ENCODE assay signal across 1 cellular context in the genomic region with DNA sequence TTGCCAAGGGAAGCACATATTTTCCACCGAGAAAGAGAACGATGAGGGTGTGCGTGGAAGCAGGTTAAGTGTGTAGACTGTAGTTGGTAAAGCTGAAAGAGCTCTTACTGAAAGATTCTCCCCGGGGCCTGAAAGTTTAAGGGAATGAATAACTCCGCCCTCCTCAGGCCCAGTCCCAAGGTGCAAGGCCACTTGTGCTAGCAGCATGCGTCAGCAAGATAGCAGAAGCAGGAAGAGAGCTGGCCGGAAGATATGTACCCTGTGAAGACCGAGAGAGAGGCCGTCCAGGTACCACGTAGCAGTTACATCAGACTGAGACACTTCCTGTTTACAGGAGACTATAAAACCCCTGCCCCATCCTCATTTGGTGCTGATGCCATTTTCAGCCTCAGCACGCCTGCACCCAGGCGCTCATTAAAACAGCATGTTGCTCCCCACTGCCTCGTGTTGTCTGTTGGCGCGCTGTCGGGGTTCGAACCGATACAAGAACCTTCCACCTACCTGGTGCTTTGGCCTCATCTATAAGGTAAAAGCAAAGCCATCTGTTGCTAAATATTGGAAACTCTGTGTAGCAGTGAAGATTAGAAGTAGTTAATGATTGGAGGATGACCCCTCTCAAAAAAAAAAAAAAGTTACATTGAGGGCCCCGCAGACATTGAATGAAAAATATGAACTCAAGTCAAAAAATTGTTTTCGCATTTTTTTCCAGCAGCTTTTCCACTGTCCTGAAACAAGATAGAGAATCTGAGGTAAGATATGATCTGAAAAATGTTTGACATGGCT.
TF ChIP-seq lines count a peak whose summit lies in the region.

No MANE protein-coding gene starts in this region.

TF ChIP-seq in K562, 482 proteins besides CTCF, POLR2A, EP300 and RAD21 (continued from another document and continues in another):
- TF ChIP-seq FOXP4 (CRISPR knock-in tag; IDR thresholded peaks at IDR 0.05; ENCODE audit: borderline replicate concordance) (peak; percentile 92; the same call in 1 of the 2 replicates), PHTF2 (CRISPR knock-in tag; IDR thresholded peaks at IDR 0.05) (no peak), NCOA2 (IDR thresholded peaks at IDR 0.05; ENCODE audit: partially characterized antibody in 2 of 2) (no peak), PCBP2 (IDR thresholded peaks at IDR 0.05; ENCODE audit: low read depth, low read length, poor library complexity, severe bottlenecking) (no peak), HMGXB4 (CRISPR knock-in tag; IDR thresholded peaks at IDR 0.05) (0 out of 2 replicates have a peak, but pooled peaks have one; percentile 41), HINFP (tag; conservative IDR thresholded peaks at IDR 0.05; ENCODE audit: low read depth) (no peak), HMGN3 (IDR thresholded peaks at IDR 0.05; ENCODE audit: borderline replicate concordance, extremely low read depth, insufficient read length, low read depth, low read length) (no peak), NFATC3 (IDR thresholded peaks at IDR 0.05) (0 out of 2 replicates have a peak, but pooled peaks have one; percentile 26), GTF2F1 (IDR thresholded peaks at IDR 0.05; ENCODE audit: low read depth, low read length) (peak; percentile 93), ELK1 (CRISPR knock-in tag; IDR thresholded peaks at IDR 0.05) (no peak), PCBP1 (IDR thresholded peaks at IDR 0.05; ENCODE audit: low read depth, low read length, poor library complexity, severe bottlenecking) (no peak), ZNF134 (CRISPR knock-in tag; conservative IDR thresholded peaks at IDR 0.05) (no peak), CAMTA2 (CRISPR knock-in tag; conservative IDR thresholded peaks at IDR 0.05) (no peak), ZNF778 (CRISPR knock-in tag; IDR thresholded peaks at IDR 0.05) (no peak), ZNF551 (CRISPR knock-in tag; IDR thresholded peaks at IDR 0.05) (no peak), PHF20 (IDR thresholded peaks at IDR 0.05; ENCODE audit: partially characterized antibody) (peak; percentile 63), HNRNPLL (IDR thresholded peaks at IDR 0.05; ENCODE audit: low read depth, low read length, poor library complexity, severe bottlenecking) (no peak), RBM25 (IDR thresholded peaks at IDR 0.05; ENCODE audit: low read depth, low read length, severe bottlenecking) (no peak), CREB3 (tag; conservative IDR thresholded peaks at IDR 0.05; ENCODE audit: low read depth) (peak; percentile 71; the same call in 1 of the 2 replicates), RNF2 (IDR thresholded peaks at IDR 0.05) (peak; percentile 90), TEAD1 (CRISPR knock-in tag; IDR thresholded peaks at IDR 0.05) (peak in 1 of 2 experiments; percentile 39; a peak in 1 of 4 replicates), ZNF311 (CRISPR knock-in tag; IDR thresholded peaks at IDR 0.05) (no peak), FOXM1 (IDR thresholded peaks at IDR 0.05; ENCODE audit: low read depth) (peak; percentile 25; the same call in 1 of the 2 replicates), FOXM1 (CRISPR knock-in tag; IDR thresholded peaks at IDR 0.05; ENCODE audit: low read depth) (0 out of 2 replicates have a peak, but pooled peaks have one; percentile 30), TAF9B (IDR thresholded peaks at IDR 0.05; ENCODE audit: partially characterized antibody) (peak; percentile 96), ZNF584 (CRISPR knock-in tag; IDR thresholded peaks at IDR 0.05; ENCODE audit: low read depth) (no peak), TRIM28 (IDR thresholded peaks at IDR 0.05) (peak; percentile 51; the same call in 1 of the 2 replicates), CHAMP1 (IDR thresholded peaks at IDR 0.05) (peak; percentile 66), KAT7 (CRISPR knock-in tag; IDR thresholded peaks at IDR 0.05; ENCODE audit: borderline replicate concordance) (peak; percentile 62; the same call in 1 of the 2 replicates), GATA2 (CRISPR knock-in tag; IDR thresholded peaks at IDR 0.05) (peak; percentile 61; the same call in 1 of the 2 replicates), ATF7 (IDR thresholded peaks at IDR 0.05) (peak; percentile 95), BHLHE40 (IDR thresholded peaks at IDR 0.05; ENCODE audit: low read length) (peak; percentile 71), RFX7 (CRISPR knock-in tag; IDR thresholded peaks at IDR 0.05) (no peak), CREM (IDR thresholded peaks at IDR 0.05; ENCODE audit: low read depth) (peak; percentile 96), POU5F1 (IDR thresholded peaks at IDR 0.05; ENCODE audit: borderline replicate concordance, low read depth, low read length, partially characterized antibody) (no peak), NBN (IDR thresholded peaks at IDR 0.05; ENCODE audit: low read depth) (peak; percentile 80)
- TF ChIP-seq, protein P1, sequence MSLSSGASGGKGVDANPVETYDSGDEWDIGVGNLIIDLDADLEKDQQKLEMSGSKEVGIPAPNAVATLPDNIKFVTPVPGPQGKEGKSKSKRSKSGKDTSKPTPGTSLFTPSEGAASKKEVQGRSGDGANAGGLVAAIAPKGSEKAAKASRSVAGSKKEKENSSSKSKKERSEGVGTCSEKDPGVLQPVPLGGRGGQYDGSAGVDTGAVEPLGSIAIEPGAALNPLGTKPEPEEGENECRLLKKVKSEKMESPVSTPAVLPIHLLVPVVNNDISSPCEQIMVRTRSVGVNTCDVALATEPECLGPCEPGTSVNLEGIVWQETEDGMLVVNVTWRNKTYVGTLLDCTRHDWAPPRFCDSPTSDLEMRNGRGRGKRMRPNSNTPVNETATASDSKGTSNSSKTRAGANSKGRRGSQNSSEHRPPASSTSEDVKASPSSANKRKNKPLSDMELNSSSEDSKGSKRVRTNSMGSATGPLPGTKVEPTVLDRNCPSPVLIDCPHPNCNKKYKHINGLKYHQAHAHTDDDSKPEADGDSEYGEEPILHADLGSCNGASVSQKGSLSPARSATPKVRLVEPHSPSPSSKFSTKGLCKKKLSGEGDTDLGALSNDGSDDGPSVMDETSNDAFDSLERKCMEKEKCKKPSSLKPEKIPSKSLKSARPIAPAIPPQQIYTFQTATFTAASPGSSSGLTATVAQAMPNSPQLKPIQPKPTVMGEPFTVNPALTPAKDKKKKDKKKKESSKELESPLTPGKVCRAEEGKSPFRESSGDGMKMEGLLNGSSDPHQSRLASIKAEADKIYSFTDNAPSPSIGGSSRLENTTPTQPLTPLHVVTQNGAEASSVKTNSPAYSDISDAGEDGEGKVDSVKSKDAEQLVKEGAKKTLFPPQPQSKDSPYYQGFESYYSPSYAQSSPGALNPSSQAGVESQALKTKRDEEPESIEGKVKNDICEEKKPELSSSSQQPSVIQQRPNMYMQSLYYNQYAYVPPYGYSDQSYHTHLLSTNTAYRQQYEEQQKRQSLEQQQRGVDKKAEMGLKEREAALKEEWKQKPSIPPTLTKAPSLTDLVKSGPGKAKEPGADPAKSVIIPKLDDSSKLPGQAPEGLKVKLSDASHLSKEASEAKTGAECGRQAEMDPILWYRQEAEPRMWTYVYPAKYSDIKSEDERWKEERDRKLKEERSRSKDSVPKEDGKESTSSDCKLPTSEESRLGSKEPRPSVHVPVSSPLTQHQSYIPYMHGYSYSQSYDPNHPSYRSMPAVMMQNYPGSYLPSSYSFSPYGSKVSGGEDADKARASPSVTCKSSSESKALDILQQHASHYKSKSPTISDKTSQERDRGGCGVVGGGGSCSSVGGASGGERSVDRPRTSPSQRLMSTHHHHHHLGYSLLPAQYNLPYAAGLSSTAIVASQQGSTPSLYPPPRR (CRISPR knock-in tag; IDR thresholded peaks at IDR 0.05; ENCODE audit: borderline replicate concordance), result peak; percentile 39; the same call in 1 of the 2 replicates
- TF ChIP-seq, protein P2, sequence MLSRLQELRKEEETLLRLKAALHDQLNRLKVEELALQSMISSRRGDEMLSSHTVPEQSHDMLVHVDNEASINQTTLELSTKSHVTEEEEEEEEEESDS (CRISPR knock-in tag; IDR thresholded peaks at IDR 0.05), result no peak
- TF ChIP-seq, protein P3, sequence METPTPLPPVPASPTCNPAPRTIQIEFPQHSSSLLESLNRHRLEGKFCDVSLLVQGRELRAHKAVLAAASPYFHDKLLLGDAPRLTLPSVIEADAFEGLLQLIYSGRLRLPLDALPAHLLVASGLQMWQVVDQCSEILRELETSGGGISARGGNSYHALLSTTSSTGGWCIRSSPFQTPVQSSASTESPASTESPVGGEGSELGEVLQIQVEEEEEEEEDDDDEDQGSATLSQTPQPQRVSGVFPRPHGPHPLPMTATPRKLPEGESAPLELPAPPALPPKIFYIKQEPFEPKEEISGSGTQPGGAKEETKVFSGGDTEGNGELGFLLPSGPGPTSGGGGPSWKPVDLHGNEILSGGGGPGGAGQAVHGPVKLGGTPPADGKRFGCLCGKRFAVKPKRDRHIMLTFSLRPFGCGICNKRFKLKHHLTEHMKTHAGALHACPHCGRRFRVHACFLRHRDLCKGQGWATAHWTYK (CRISPR knock-in tag; IDR thresholded peaks at IDR 0.05), result 0 out of 2 replicates have a peak, but pooled peaks have one; percentile 40
- TF ChIP-seq, protein P4, sequence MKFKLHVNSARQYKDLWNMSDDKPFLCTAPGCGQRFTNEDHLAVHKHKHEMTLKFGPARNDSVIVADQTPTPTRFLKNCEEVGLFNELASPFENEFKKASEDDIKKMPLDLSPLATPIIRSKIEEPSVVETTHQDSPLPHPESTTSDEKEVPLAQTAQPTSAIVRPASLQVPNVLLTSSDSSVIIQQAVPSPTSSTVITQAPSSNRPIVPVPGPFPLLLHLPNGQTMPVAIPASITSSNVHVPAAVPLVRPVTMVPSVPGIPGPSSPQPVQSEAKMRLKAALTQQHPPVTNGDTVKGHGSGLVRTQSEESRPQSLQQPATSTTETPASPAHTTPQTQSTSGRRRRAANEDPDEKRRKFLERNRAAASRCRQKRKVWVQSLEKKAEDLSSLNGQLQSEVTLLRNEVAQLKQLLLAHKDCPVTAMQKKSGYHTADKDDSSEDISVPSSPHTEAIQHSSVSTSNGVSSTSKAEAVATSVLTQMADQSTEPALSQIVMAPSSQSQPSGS (CRISPR knock-in tag; IDR thresholded peaks at IDR 0.05), result no peak
